In the genomic region with DNA sequence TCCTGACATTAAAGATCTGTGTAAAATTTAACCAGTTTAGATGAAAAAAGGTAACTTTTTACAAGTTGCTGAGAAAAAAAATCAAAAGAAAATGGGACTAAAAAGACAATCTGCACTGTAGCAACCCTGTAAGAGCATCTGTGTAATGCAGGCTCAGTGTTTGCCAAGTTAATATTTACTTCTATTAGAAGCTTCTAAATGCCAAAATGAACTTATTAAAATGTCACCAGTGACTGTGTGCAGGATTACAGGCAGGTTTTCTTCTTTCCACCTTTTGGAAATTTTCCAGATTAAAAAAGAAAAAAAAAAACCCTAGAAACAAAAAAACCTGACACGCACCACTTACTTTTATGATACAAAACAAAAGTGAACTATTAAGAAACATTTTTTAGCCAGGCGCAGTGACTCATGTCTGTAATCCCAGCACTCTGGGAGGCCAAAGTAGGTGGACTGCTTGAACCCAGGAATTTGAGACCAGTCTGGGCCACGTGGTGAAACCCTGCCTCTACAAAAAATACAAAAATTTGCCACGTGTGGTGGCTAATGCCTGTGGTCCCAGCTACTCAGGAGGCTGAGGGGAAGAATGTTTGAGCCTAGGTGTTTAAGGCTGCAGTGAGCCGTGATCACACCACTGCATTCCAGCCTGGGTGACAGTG, we compare ENCODE assay signal across 16 cellular contexts.
DNase-seq lines count a peak whose midpoint lies in the region; TF ChIP-seq lines count a peak whose summit lies in the region.
"Had no signal": no experiment of that assay in that cellular context is flagged by ENCODE, and none has a peak within 500 bp of the region (broad histone marks: within the 10 kb centered on the region; RNA-seq: fewer than 3 reads in every experiment).

No MANE protein-coding gene starts in this region.

- H3K4me2 ChIP-seq in KMS-11 (peak overlapping the region; percentile 43; the same call in 1 of the 2 replicates), mesendoderm (ENCODE audit: low read length) (no peak overlapping the region)
- H3K4me2 ChIP-seq: BLaER1 treated with 17β-estradiol and CSF1 and Interleukin-3, amounts not matched to agents 10 nM and 100 nM had no signal

- H3K27ac ChIP-seq in KMS-11 (peak overlapping the region; percentile 23; the same call in 1 of the 2 replicates), mesendoderm (ENCODE audit: low read depth, low read length) (no peak overlapping the region), colonic mucosa (no peak overlapping the region)
- H3K27ac ChIP-seq: BLaER1 treated with 17β-estradiol and CSF1 and Interleukin-3, amounts not matched to agents 10 nM and 100 nM; WERI-Rb-1 had no signal

- H4K5ac ChIP-seq in mesendoderm (ENCODE audit: low read length), result no peak overlapping the region

- H3K27me3 Mint-ChIP-seq in chondrocyte (ENCODE audit: low read depth), result no peaks in the 10 kb centered on the region
- H3K27me3 Mint-ChIP-seq: progenitor cell of endocrine pancreas had no signal

- no peak for TF ChIP-seq CTCF in KMS-11 (conservative IDR thresholded peaks at IDR 0.05; ENCODE audit: low read depth, low read length)
- no peak for TF ChIP-seq CTCF in chondrocyte (IDR thresholded peaks at IDR 0.05)
- no peak for TF ChIP-seq CTCF in colonic mucosa (IDR thresholded peaks at IDR 0.05)

- H3K36me3 ChIP-seq in KMS-11 (ENCODE audit: insufficient read depth) (no peaks in the 10 kb centered on the region), mesendoderm (ENCODE audit: control insufficient read depth, insufficient read depth, low read length) (peaks cover 3% of the 10 kb centered on the region), colonic mucosa (no peaks in the 10 kb centered on the region)
- H3K36me3 ChIP-seq: BLaER1 treated with 17β-estradiol and CSF1 and Interleukin-3, amounts not matched to agents 10 nM and 100 nM had no signal

- DNase-seq in DMS53 treated with DMSO at 0.1 percent for 48 hours (lab: John Stamatoyannopoulos, UW; ENCODE audit: unreplicated experiment) (peak; percentile 1), chondrocyte (ENCODE audit: low spot score) (no peak), mesendoderm (peak; percentile 53), NCI-H2171 treated with DMSO at 0.1 percent for 48 hours (lab: John Stamatoyannopoulos, UW) (no peak), colonic mucosa (no peak), CD1c-positive myeloid dendritic cell (ENCODE audit: extremely low spot score) (no peak), C1 segment of cervical spinal cord (lab: John Stamatoyannopoulos, UW) (no peak)
- DNase-seq: amniotic stem cell; effector CD8-positive, alpha-beta T cell; stimulated activated CD4-positive, alpha-beta T cell treated with anti-CD3 and anti-CD28 coated beads, Interleukin-4, amount 100 ng/mL, for 24 hours; stimulated activated naive CD4-positive, alpha-beta T cell treated with Interleukin-2 at 50 U/mL for 16 hours; WERI-Rb-1 had no signal

- H3K18ac ChIP-seq in mesendoderm (ENCODE audit: low read length), result no peak overlapping the region

- H2AK5ac ChIP-seq in mesendoderm (ENCODE audit: low read length), result no peak overlapping the region

- no peak overlapping the region for H3K4me3 Mint-ChIP-seq in chondrocyte (ENCODE audit: unreplicated experiment)
- H3K4me3 Mint-ChIP-seq: mesothelial cell of epicardium had no signal

- no peak overlapping the region for H3K4ac ChIP-seq in mesendoderm (ENCODE audit: low read depth, low read length)

- no peaks in the 10 kb centered on the region for H4K20me1 ChIP-seq in KMS-11 (ENCODE audit: insufficient read depth)
- H4K20me1 ChIP-seq: BLaER1 treated with 17β-estradiol and CSF1 and Interleukin-3, amounts not matched to agents 10 nM and 100 nM had no signal

- H3K9me3 ChIP-seq in colonic mucosa, result no peaks in the 10 kb centered on the region
- H3K9me3 ChIP-seq: BLaER1 treated with 17β-estradiol and CSF1 and Interleukin-3, amounts not matched to agents 10 nM and 100 nM had no signal

- no peaks in the 10 kb centered on the region for H3K79me1 ChIP-seq in mesendoderm (ENCODE audit: low read length)

- no peak overlapping the region for H3K56ac ChIP-seq in mesendoderm (ENCODE audit: low read length)

- no peak overlapping the region for H4K8ac ChIP-seq in mesendoderm (ENCODE audit: low read depth, low read length)

- no peak overlapping the region for H3K23ac ChIP-seq in mesendoderm (ENCODE audit: low read length)

- H2BK120ac ChIP-seq in mesendoderm (ENCODE audit: low read depth, low read length), result no peak overlapping the region

- H3K79me2 ChIP-seq in KMS-11 (ENCODE audit: insufficient read depth, low read depth), result no peaks in the 10 kb centered on the region
- no peaks in the 10 kb centered on the region for H3K79me2 ChIP-seq in mesendoderm (ENCODE audit: control insufficient read depth, insufficient read depth, low read length)

- WGBS in mesendoderm (ENCODE audit: extremely low coverage, insufficient coverage, low lambda C conversion rate), result no CpG with 5 or more reads among the region's 5 CpGs

- peak overlapping the region; percentile 11 for H3K27ac Mint-ChIP-seq in chondrocyte (ENCODE audit: unreplicated experiment)

- H3K36me3 Mint-ChIP-seq in chondrocyte (ENCODE audit: low read depth), result peaks cover 35% of the 10 kb centered on the region

- intact Hi-C loops in colonic mucosa (cut with DNase I), result no loop called here

- no peak overlapping the region for H2AFZ ChIP-seq in KMS-11 (ENCODE audit: low read depth)

- H2BK5ac ChIP-seq in mesendoderm (ENCODE audit: low read length), result no peak overlapping the region

- peaks cover 41% of the 10 kb centered on the region for H3K4me1 ChIP-seq in KMS-11 (ENCODE audit: low read depth, poor library complexity, severe bottlenecking)
- no peaks in the 10 kb centered on the region for H3K4me1 ChIP-seq in mesendoderm (ENCODE audit: control insufficient read depth, low read depth, low read length)
- no peaks in the 10 kb centered on the region for H3K4me1 ChIP-seq in colonic mucosa
- H3K4me1 ChIP-seq: BLaER1 treated with 17β-estradiol and CSF1 and Interleukin-3, amounts not matched to agents 10 nM and 100 nM had no signal

- peaks cover 25% of the 10 kb centered on the region for H3K4me1 Mint-ChIP-seq in chondrocyte (ENCODE audit: low read depth)

- no peak overlapping the region for H2BK15ac ChIP-seq in mesendoderm (replicated peaks; ENCODE audit: low read depth)

- H3K4me3 ChIP-seq in KMS-11 (IDR thresholded peaks at IDR 0.05; ENCODE audit: insufficient read depth, low read depth, low read length) (no peak overlapping the region), mesendoderm (ENCODE audit: low read length) (no peak overlapping the region), colonic mucosa (no peak overlapping the region)
- H3K4me3 ChIP-seq: BLaER1 treated with 17β-estradiol and CSF1 and Interleukin-3, amounts not matched to agents 10 nM and 100 nM had no signal

- no peaks in the 10 kb centered on the region for H3K9me3 Mint-ChIP-seq in chondrocyte (ENCODE audit: low read depth)
- H3K9me3 Mint-ChIP-seq: mesothelial cell of epicardium had no signal

- H3K27me3 ChIP-seq in KMS-11 (ENCODE audit: insufficient read depth, low read depth), result no peaks in the 10 kb centered on the region
- H3K27me3 ChIP-seq in mesendoderm (ENCODE audit: insufficient read depth, low read length, poor library complexity), result no peaks in the 10 kb centered on the region
- no peaks in the 10 kb centered on the region for H3K27me3 ChIP-seq in colonic mucosa
- H3K27me3 ChIP-seq: BLaER1 treated with 17β-estradiol and CSF1 and Interleukin-3, amounts not matched to agents 10 nM and 100 nM had no signal

- H3K9ac ChIP-seq in KMS-11 (no peak overlapping the region), mesendoderm (ENCODE audit: low read length) (no peak overlapping the region), colonic mucosa (ENCODE audit: low read depth in 2 of 2, low read length in 2 of 2) (no peak overlapping the region)
- H3K9ac ChIP-seq: BLaER1 treated with 17β-estradiol and CSF1 and Interleukin-3, amounts not matched to agents 10 nM and 100 nM had no signal

Comparison
In these comparisons a context has a peak if more than half of its experiments do, and no peak if none do; other contexts are left out.
1. DNase-seq: peak in DMS53 treated with DMSO at 0.1 percent for 48 hours (single experiment) and mesendoderm (single experiment); none in chondrocyte (single experiment), NCI-H2171 treated with DMSO at 0.1 percent for 48 hours (single experiment), colonic mucosa (single experiment), CD1c-positive myeloid dendritic cell (single experiment) and C1 segment of cervical spinal cord (0 of 14).